Comparison of ENCODE assay signal across 9 cellular contexts in genomic region chr9:28177925-28178324, GRCh38.
"Had no signal": no experiment of that assay in that cellular context is flagged by ENCODE, and none has a peak within 500 bp of the region (broad histone marks: within the 10 kb centered on the region; RNA-seq: fewer than 3 reads in every experiment).

No MANE protein-coding gene starts in this region.

- H3K4me3 ChIP-seq: GM23248, GM23338, HAP-1 had no signal

- H3K27ac Mint-ChIP-seq: GM23338, H9, HFFc6 had no signal

- H3K4me1 Mint-ChIP-seq: GM23338, H9 had no signal

- H3K4me1 ChIP-seq: HAP-1 had no signal

- H2AFZ ChIP-seq: GM23248, GM23338 had no signal

- H3K9ac ChIP-seq: GM23248 had no signal

- ATAC-seq: GM23338, HCT116 had no signal

- H3K9me3 ChIP-seq: HAP-1 had no signal

- DNase-seq: GM23248, GOT3, H7, H9, HCEC 1CT, HFFc6 had no signal

- H3K4me3 Mint-ChIP-seq: GM23338, H9, HFFc6 had no signal

- H3K27ac ChIP-seq: GM23248 had no signal

- H3K36me3 ChIP-seq: HAP-1 had no signal

- H3K4me2 ChIP-seq: GM23338 had no signal
